In the genomic region with DNA sequence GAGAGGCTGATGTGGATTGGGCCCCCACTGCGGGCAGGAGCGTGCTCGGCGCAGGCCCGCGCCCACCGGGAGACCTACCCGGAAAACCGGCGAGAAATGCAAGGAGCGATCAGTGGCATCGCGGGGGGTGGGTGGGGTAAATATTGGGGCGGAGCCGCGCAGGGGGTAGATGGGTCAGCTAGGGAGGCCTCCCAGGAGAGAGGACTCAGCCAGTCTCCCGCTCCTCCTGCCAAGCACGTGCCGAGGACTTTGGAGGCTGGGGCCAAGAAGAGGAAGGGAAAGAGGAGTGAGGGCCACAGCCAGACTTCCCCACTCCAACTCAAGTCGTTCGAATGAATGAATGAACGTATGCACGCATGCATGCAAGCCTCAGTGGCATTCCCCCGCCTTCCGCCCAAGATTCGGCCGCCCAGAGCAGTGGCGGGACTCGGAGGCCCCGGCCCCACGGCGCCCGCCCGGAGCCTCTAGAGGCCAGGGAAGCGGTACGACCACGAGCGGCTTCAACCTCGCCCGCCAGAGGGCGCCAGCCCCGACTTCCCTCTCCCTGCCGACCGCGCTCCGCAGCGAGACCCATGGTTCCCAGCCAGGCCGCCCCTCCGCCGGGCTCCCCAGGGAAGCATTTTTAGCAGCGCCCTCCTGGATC, we compare ENCODE assay signal across 8 cellular contexts. TPM values are rescaled to one million over a fixed set of nuclear protein-coding genes. Genes with fewer than 3 reads are reported as not detected.
DNase-seq lines count a peak whose midpoint lies in the region; ATAC-seq, FAIRE-seq and TF ChIP-seq lines count a peak whose summit lies in the region.

No MANE protein-coding gene starts in this region.

- CTCF ChIA-PET in activated B cell treated with CpG ODN at 0.5 μM for 24 hours (lab: Charles Lee): interaction anchor here (0.9 to 2.0 kb wide), 6 partner anchors 7 to 177 kb away, joined by 3 to 16 read pairs (median 6); no protein-coding TSS in a partner anchor
- CTCF ChIA-PET in mammary epithelial cell (lab: Charles Lee; ENCODE audit: low non-redundant PET): no interaction called here

- intact Hi-C loops in activated B cell treated with CpG ODN at 0.5 μM for 24 hours (cut with micrococcal nuclease) (loop anchor here (1.0 to 5.0 kb wide), 8 partner anchors 61 to 618 kb away; a partner anchor contains a TSS), mammary epithelial cell (cut with micrococcal nuclease) (loop anchor here (1.0 to 5.0 kb wide), 4 partner anchors 85 to 479 kb away; a partner anchor contains a TSS)

- DNase-seq in GM13976 (ENCODE audit: low spot score): peak; percentile 91
- peak in 61 of 76 experiments; percentile 9 to 76 (median 48) for DNase-seq in HUDEP-2 (lab: John Stamatoyannopoulos, UW; ENCODE audit: unreplicated experiment in 76 of 76)
- peak; percentile 84 for DNase-seq in activated B cell treated with CpG ODN at 0.5 μM for 24 hours
- DNase-seq in mammary epithelial cell: peak; percentile 23
- DNase-seq in iPS-NIHi7 (ENCODE audit: extremely low spot score): peak; percentile 73
- DNase-seq in small intestine: peak; percentile 68
- no peak for DNase-seq in GF-D8 (lab: John Stamatoyannopoulos, UW)
- DNase-seq in urothelium cell line (ENCODE audit: low spot score): no peak

- peak overlapping the region; percentile 83 for H3K4me3 Mint-ChIP-seq in activated B cell treated with CpG ODN at 0.5 μM for 24 hours

- H3K4me1 Mint-ChIP-seq in activated B cell treated with CpG ODN at 0.5 μM for 24 hours: peaks cover 68% of the 10 kb centered on the region

- H3K27me3 Mint-ChIP-seq in activated B cell treated with CpG ODN at 0.5 μM for 24 hours: peaks cover 20% of the 10 kb centered on the region

- H4K20me1 ChIP-seq in mammary epithelial cell (ENCODE audit: insufficient read depth, low read length): no peaks in the 10 kb centered on the region

- POLR2A ChIA-PET in activated B cell treated with CpG ODN at 0.5 μM for 24 hours (lab: Charles Lee): interaction anchor here (0.6 to 6.7 kb wide), 2 partner anchors 38 to 616 kb away, joined by 7 to 43 read pairs; a partner anchor contains a TSS

- H3K27ac Mint-ChIP-seq in activated B cell treated with CpG ODN at 0.5 μM for 24 hours: no peak overlapping the region

- H2AFZ ChIP-seq in mammary epithelial cell (ENCODE audit: low read depth, low read length): no peak overlapping the region

- WGBS in mammary epithelial cell (ENCODE audit: low coverage, missing lambda C conversion rate): 11% methylated on average over 7 of the region's 51 CpGs
- 1 to 2% (median 2%) methylated on average over 49 to 51 of the region's 51 CpGs for WGBS in small intestine, 3 donors

- H3K36me3 ChIP-seq in mammary epithelial cell (ENCODE audit: insufficient read depth, low read length): peaks cover 2% of the 10 kb centered on the region
- peaks cover 0 to 1% of the 10 kb centered on the region in 2 donors for H3K36me3 ChIP-seq in small intestine (ENCODE audit: control insufficient read depth in 2 of 2, insufficient read depth in 2 of 2, low read length in 2 of 2)

- in situ Hi-C loops in GM13976 (cut with MboI; ENCODE audit: low sequenced_read_pairs, unreplicated experiment) (loop anchor here (5.0 kb wide), 1 partner anchor 172 kb away; no protein-coding TSS in a partner anchor), mammary epithelial cell (cut with MboI; ENCODE audit: low sequenced_read_pairs in 2 of 2) (loop anchor here (5.0 to 25.0 kb wide), 3 partner anchors 172 to 567 kb away; no protein-coding TSS in a partner anchor)

- H3K4me2 ChIP-seq in mammary epithelial cell (ENCODE audit: insufficient read depth, low read depth, low read length): peak overlapping the region; percentile 66

- BruUV-seq in mammary epithelial cell (replicated peaks; lab: Mats Ljungman, UMichigan): no TSS peak

- no peak overlapping the region for H3K27ac ChIP-seq in mammary epithelial cell (ENCODE audit: insufficient read depth, low read depth, low read length)
- no peak overlapping the region for H3K27ac ChIP-seq in small intestine (ENCODE audit: low read depth in 1 of 2, low read length in 1 of 2)

- H3K4me3 ChIP-seq in mammary epithelial cell (replicated peaks in 1 of 3; ENCODE audit: insufficient read depth in 1 of 3, low read depth in 2 of 3, low read length in 3 of 3) (peak overlapping the region in 2 of 3 experiments; percentile 9 to 24), small intestine (ENCODE audit: low read depth in 1 of 2, low read length in 2 of 2) (peak overlapping the region in 1 of 2 donors; percentile 39)

- H3K27me3 ChIP-seq in mammary epithelial cell (ENCODE audit: insufficient read depth, low read length) (peaks cover 9% of the 10 kb centered on the region), small intestine (ENCODE audit: control insufficient read depth in 2 of 2, insufficient read depth in 2 of 2, low read length in 2 of 2) (peaks cover 7 to 27% of the 10 kb centered on the region in 2 donors)

- H3K4me1 ChIP-seq in mammary epithelial cell (ENCODE audit: insufficient read depth, low read length): peaks cover 40% of the 10 kb centered on the region
- H3K4me1 ChIP-seq in small intestine (ENCODE audit: control insufficient read depth in 2 of 2, insufficient read depth in 1 of 2, low read depth in 1 of 2, low read length in 1 of 2): peaks cover 2 to 8% of the 10 kb centered on the region in 2 donors

- H3K36me3 Mint-ChIP-seq in activated B cell treated with CpG ODN at 0.5 μM for 24 hours (ENCODE audit: low read depth): peaks cover 10% of the 10 kb centered on the region

- no peak overlapping the region for H3K9ac ChIP-seq in mammary epithelial cell (ENCODE audit: insufficient read depth, low read length)

- H3K9me3 ChIP-seq in mammary epithelial cell (replicated peaks; ENCODE audit: insufficient read depth, low read length) (no peaks in the 10 kb centered on the region), small intestine (ENCODE audit: control insufficient read depth, low read depth) (no peaks in the 10 kb centered on the region)

- peaks cover 17% of the 10 kb centered on the region for H3K79me2 ChIP-seq in mammary epithelial cell (ENCODE audit: insufficient read depth, low read length)

- FAIRE-seq in small intestine (lab: Jason Lieb, UNC): no peak
- FAIRE-seq in urothelium cell line (lab: Jason Lieb, UNC): no peak

- ATAC-seq in activated B cell treated with CpG ODN at 0.5 μM for 24 hours (ENCODE audit: low read depth): peak; percentile 60

- dilution Hi-C loops in mammary epithelial cell (cut with HindIII; ENCODE audit: low sequenced_read_pairs): no loop called here

- TF ChIP-seq CTCF in GM13976 (IDR thresholded peaks at IDR 0.05; ENCODE audit: borderline replicate concordance, control extremely low read depth, extremely low read depth, insufficient read depth, missing control alignments) (peak; percentile 96), activated B cell treated with CpG ODN at 0.5 μM for 24 hours (IDR thresholded peaks at IDR 0.05) (peak; percentile 63), mammary epithelial cell (conservative IDR thresholded peaks at IDR 0.05 in 1 of 2, IDR thresholded peaks at IDR 0.05 in 1 of 2; ENCODE audit: extremely low read depth in 1 of 2, insufficient read depth in 1 of 2, low read depth in 1 of 2, low read length in 2 of 2) (peak; percentile 56 to 84)

- H3K9me3 Mint-ChIP-seq in activated B cell treated with CpG ODN at 0.5 μM for 24 hours: no peaks in the 10 kb centered on the region

RNA-seq across cellular contexts. Expression of a gene that starts 3.6 kb away (rescaled TPM):
- total RNA-seq in activated B cell treated with CpG ODN at 0.5 μM for 24 hours (48.1 and 60.7 TPM in 2 replicates), mammary epithelial cell (100 to 1,000 TPM in 1 of 2 donors, 10 to 100 TPM in 1; 99.4 to 104 TPM)
- polyA plus RNA-seq in mammary epithelial cell (132 TPM), small intestine (10 to 100 TPM in 2 of 3 donors, 1 to 10 TPM in 1; 2.5 to 49.8 (median 14.9) TPM)
- polyA minus RNA-seq in mammary epithelial cell: 73.4 TPM

RNA-seq across cellular contexts. Expression of a gene that starts 3.8 kb away (rescaled TPM):
- total RNA-seq in activated B cell treated with CpG ODN at 0.5 μM for 24 hours (not detected in 2 replicates), mammary epithelial cell (not detected)
- polyA plus RNA-seq in mammary epithelial cell (not detected), small intestine (under 1 TPM in 1 of 3 donors, not detected in 2; 0.12 TPM)
- not detected for polyA minus RNA-seq in mammary epithelial cell

RNA-seq across cellular contexts. Expression of a gene that starts 38.6 kb away (rescaled TPM):
- total RNA-seq in activated B cell treated with CpG ODN at 0.5 μM for 24 hours (209 and 271 TPM in 2 replicates), mammary epithelial cell (10 to 100 TPM; 82.4 to 97.5 TPM)
- polyA plus RNA-seq in mammary epithelial cell (22.1 TPM), small intestine (10 to 100 TPM; 26.5 to 34.0 (median 28.5) TPM)
- 211 TPM for polyA minus RNA-seq in mammary epithelial cell

Comparison
In these comparisons a context has a peak if more than half of its experiments do, and no peak if none do; other contexts are left out.
1. DNase-seq: peak in GM13976 (single experiment), HUDEP-2 (61 of 76), activated B cell treated with CpG ODN at 0.5 μM for 24 hours (single experiment), mammary epithelial cell (single experiment), iPS-NIHi7 (single experiment) and small intestine (single experiment); none in GF-D8 (single experiment) and urothelium cell line (single experiment).
2. Peak in every context shown above with its lines, with median percentiles within 50 percentile points of each other: CTCF ChIP-seq.